Comparison of ENCODE assay signal across 19 cellular contexts in the genomic region with DNA sequence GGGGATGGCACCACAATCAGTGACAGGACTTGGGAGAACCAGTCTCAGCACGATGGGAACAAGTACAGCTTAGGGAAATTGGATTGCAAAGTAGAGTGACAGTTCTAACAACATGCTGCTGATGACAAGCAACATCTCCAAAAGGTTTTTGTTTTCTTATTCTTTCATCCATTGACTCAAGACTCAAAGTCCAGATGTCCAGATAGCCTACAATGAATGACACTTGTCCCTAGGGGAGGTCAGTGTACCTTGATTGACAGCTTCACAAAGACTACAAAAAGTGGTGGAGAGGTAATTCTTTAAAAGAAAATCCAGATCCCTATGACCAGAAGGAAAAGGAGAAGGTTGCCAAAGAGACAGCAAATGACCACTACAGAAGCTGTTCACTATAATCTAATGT.
DNase-seq lines count a peak whose midpoint lies in the region; ATAC-seq, FAIRE-seq and TF ChIP-seq lines count a peak whose summit lies in the region.
"Had no signal": no experiment of that assay in that cellular context is flagged by ENCODE, and none has a peak within 500 bp of the region (broad histone marks: within the 10 kb centered on the region; RNA-seq: fewer than 3 reads in every experiment).

No MANE protein-coding gene starts in this region.

- no peak overlapping the region for H2BK12ac ChIP-seq in neuronal stem cell (ENCODE audit: low read length)

- H3K4me1 ChIP-seq in HepG2 (ENCODE audit: insufficient read depth, low read length): peaks cover 16% of the 10 kb centered on the region
- no peaks in the 10 kb centered on the region for H3K4me1 ChIP-seq in right lobe of liver
- H3K4me1 ChIP-seq in ectodermal cell (ENCODE audit: control insufficient read depth, insufficient read depth, low read length): peaks cover 16% of the 10 kb centered on the region
- peaks cover 1 to 26% of the 10 kb centered on the region in 2 donors for H3K4me1 ChIP-seq in neuronal stem cell (ENCODE audit: control insufficient read depth in 2 of 2, insufficient read depth in 1 of 2, low read depth in 1 of 2, low read length in 2 of 2)
- no peaks in the 10 kb centered on the region for H3K4me1 ChIP-seq in uterus
- no peaks in the 10 kb centered on the region for H3K4me1 ChIP-seq in A673 (ENCODE audit: insufficient read depth, low read length, poor library complexity, severe bottlenecking)
- H3K4me1 ChIP-seq: BLaER1, Caco-2 had no signal

- H3K9me3 ChIP-seq in HepG2 (ENCODE audit: low read length) (no peaks in the 10 kb centered on the region), right lobe of liver (no peaks in the 10 kb centered on the region), ectodermal cell (ENCODE audit: control insufficient read depth, low read length) (no peaks in the 10 kb centered on the region), neuronal stem cell (replicated peaks in 1 of 2; ENCODE audit: control insufficient read depth in 2 of 2, insufficient read depth in 1 of 2, low read depth in 1 of 2, low read length in 2 of 2) (peaks cover 0 to 7% of the 10 kb centered on the region in 2 donors), uterus (no peaks in the 10 kb centered on the region), A673 (ENCODE audit: low read depth, low read length, poor library complexity, severe bottlenecking) (no peaks in the 10 kb centered on the region)
- H3K9me3 ChIP-seq: BLaER1, Caco-2 had no signal

- H3K36me3 ChIP-seq in HepG2 (replicated peaks in 1 of 2; ENCODE audit: control insufficient read depth in 1 of 2, insufficient read depth in 2 of 2, low read length in 2 of 2): no peaks in the 10 kb centered on the region
- H3K36me3 ChIP-seq in right lobe of liver: no peaks in the 10 kb centered on the region
- no peaks in the 10 kb centered on the region for H3K36me3 ChIP-seq in ectodermal cell (ENCODE audit: control insufficient read depth, insufficient read depth, low read length)
- H3K36me3 ChIP-seq in neuronal stem cell (replicated peaks in 1 of 2; ENCODE audit: control insufficient read depth in 2 of 2, insufficient read depth in 2 of 2, low read length in 2 of 2): no peaks in the 10 kb centered on the region
- H3K36me3 ChIP-seq in uterus: no peaks in the 10 kb centered on the region
- H3K36me3 ChIP-seq in A673 (ENCODE audit: insufficient read depth, low read length, poor library complexity, severe bottlenecking): no peaks in the 10 kb centered on the region
- H3K36me3 ChIP-seq: BLaER1 had no signal

- H2AK5ac ChIP-seq in neuronal stem cell (ENCODE audit: low read depth, low read length): no peak overlapping the region

- DNase-seq in HepG2 (ENCODE audit: low spot score) (peak; percentile 56), right lobe of liver (no peak), HuH-7 (ENCODE audit: low spot score) (peak; percentile 7), neuronal stem cell (ENCODE audit: low spot score) (peak; percentile 49), uterus (no peak), A673 (ENCODE audit: low spot score) (no peak), GM13976 (ENCODE audit: low spot score) (no peak)
- DNase-seq: Caco-2; CD4-positive, CD25-positive, alpha-beta regulatory T cell; CD8-positive, alpha-beta T cell; DMS153; DND-41; H7 had no signal

- H3K27me3 ChIP-seq in HepG2 (ENCODE audit: control insufficient read depth in 1 of 2, insufficient read depth in 2 of 2, low read length in 2 of 2): no peaks in the 10 kb centered on the region
- no peaks in the 10 kb centered on the region for H3K27me3 ChIP-seq in right lobe of liver
- no peaks in the 10 kb centered on the region for H3K27me3 ChIP-seq in ectodermal cell (ENCODE audit: control insufficient read depth, insufficient read depth, low read length, poor library complexity, severe bottlenecking)
- no peaks in the 10 kb centered on the region for H3K27me3 ChIP-seq in neuronal stem cell (ENCODE audit: control insufficient read depth in 3 of 3, insufficient read depth in 3 of 3, low read depth in 1 of 3, low read length in 3 of 3)
- H3K27me3 ChIP-seq in uterus: no peaks in the 10 kb centered on the region
- no peaks in the 10 kb centered on the region for H3K27me3 ChIP-seq in A673 (replicated peaks; ENCODE audit: insufficient read depth, low read depth, low read length, poor library complexity)
- H3K27me3 ChIP-seq: BLaER1 had no signal

- H3K79me1 ChIP-seq in neuronal stem cell (ENCODE audit: low read depth, low read length): no peaks in the 10 kb centered on the region

- H3K79me2 ChIP-seq in HepG2 (ENCODE audit: insufficient read depth, low read length): no peaks in the 10 kb centered on the region

- no peak overlapping the region for H3K4ac ChIP-seq in neuronal stem cell (ENCODE audit: low read length)

- peak in 1 of 2 experiments; percentile 49; a peak in 2 of 4 replicates for TF ChIP-seq EP300 in HepG2 (IDR thresholded peaks at IDR 0.05; ENCODE audit: low read depth in 2 of 2, low read length in 2 of 2)
- TF ChIP-seq EP300 in HepG2 (CRISPR knock-in tag; IDR thresholded peaks at IDR 0.05; ENCODE audit: borderline replicate concordance): no peak

- peak; percentile 80 for ATAC-seq in HepG2
- ATAC-seq in right lobe of liver: no peak
- ATAC-seq: CD8-positive, alpha-beta T cell had no signal

- TF ChIP-seq CTCF in HepG2 (CRISPR knock-in tag; IDR thresholded peaks at IDR 0.05) (no peak), right lobe of liver (IDR thresholded peaks at IDR 0.05) (no peak), uterus (IDR thresholded peaks at IDR 0.05) (no peak), A673 (conservative IDR thresholded peaks at IDR 0.05; ENCODE audit: low read depth, low read length) (no peak), GM13976 (IDR thresholded peaks at IDR 0.05; ENCODE audit: borderline replicate concordance, control extremely low read depth, extremely low read depth, insufficient read depth, missing control alignments) (no peak)

- H3K18ac ChIP-seq in neuronal stem cell (ENCODE audit: low read length): no peak overlapping the region

- no peak for TF ChIP-seq RAD21 in HepG2 (CRISPR knock-in tag; IDR thresholded peaks at IDR 0.05)

- BruUV-seq in HepG2 (replicated peaks; lab: Mats Ljungman, UMichigan) (no TSS peak), A673 (replicated peaks; lab: Mats Ljungman, UMichigan) (no TSS peak)

- no peak overlapping the region for H2AFZ ChIP-seq in HepG2 (ENCODE audit: low read length)
- H2AFZ ChIP-seq in neuronal stem cell (ENCODE audit: low read length): no peak overlapping the region

- H3K4me3 ChIP-seq in HepG2 (replicated peaks in 1 of 3; ENCODE audit: insufficient read depth in 1 of 3, low read depth in 2 of 3, low read length in 3 of 3) (no peak overlapping the region; a peak in 1 of 6 replicates), right lobe of liver (no peak overlapping the region), ectodermal cell (ENCODE audit: insufficient read depth, low read depth, low read length) (no peak overlapping the region), neuronal stem cell (ENCODE audit: low read length in 2 of 2) (no peak overlapping the region), uterus (no peak overlapping the region), A673 (ENCODE audit: low read depth, low read length, poor library complexity, severe bottlenecking) (no peak overlapping the region)
- H3K4me3 ChIP-seq: BLaER1 had no signal

- POLR2A ChIA-PET in HepG2 (lab: Yijun Ruan, JAX): no interaction called here
- POLR2A ChIA-PET in A673 (lab: Charles Lee; ENCODE audit: low non-redundant PET): no interaction called here

- FAIRE-seq in HepG2 (lab: Jason Lieb, UNC): peak; percentile 21
- FAIRE-seq: G401.6, GM12892, H1 had no signal

- in situ Hi-C loops in HepG2 (cut with HindIII; ENCODE audit: extremely low pct_ligation_motif_present, low pct_unique_long_range_greater_than_20kb): no loop called here
- in situ Hi-C loops in GM13976 (cut with MboI; ENCODE audit: low sequenced_read_pairs, unreplicated experiment): no loop called here

- no peak overlapping the region for H2BK15ac ChIP-seq in neuronal stem cell (ENCODE audit: low read length)

- no peak overlapping the region for H2BK5ac ChIP-seq in neuronal stem cell (ENCODE audit: low read length)

- H4K8ac ChIP-seq in neuronal stem cell (ENCODE audit: low read depth, low read length): no peak overlapping the region

- H3K4me2 ChIP-seq in HepG2 (ENCODE audit: low read depth, low read length) (no peak overlapping the region), neuronal stem cell (ENCODE audit: insufficient read depth, low read length, poor library complexity, severe bottlenecking) (no peak overlapping the region)
- H3K4me2 ChIP-seq: BLaER1 had no signal

- no peak overlapping the region for H3K14ac ChIP-seq in neuronal stem cell (ENCODE audit: low read length)

- WGBS in HepG2 (ENCODE audit: low lambda C conversion rate): 0% methylated on average over 1 of the region's 1 CpG
- WGBS in right lobe of liver (ENCODE audit: insufficient coverage, low coverage, low lambda C conversion rate, missing lambda C conversion rate): 64% methylated on average over 1 of the region's 1 CpG
- 10 to 24% methylated on average over 1 of the region's 1 CpG for WGBS in ectodermal cell, 2 experiments
- WGBS in neuronal stem cell (ENCODE audit: extremely low coverage in 2 of 2, insufficient read length in 2 of 2, insufficient replicate concordance in 1 of 2), 2 donors: no CpG with 5 or more reads among the region's 1 CpG

- intact Hi-C loops in HepG2 (cut with micrococcal nuclease; ENCODE audit: unreplicated experiment): loop anchor here (5.0 kb wide), 1 partner anchor 55 kb away; no protein-coding TSS in a partner anchor
- intact Hi-C loops in right lobe of liver (cut with DNase I): no loop called here
- intact Hi-C loops in uterus (cut with DNase I; ENCODE audit: low total_unique reads): no loop called here
- intact Hi-C loops in A673 (cut with micrococcal nuclease; ENCODE audit: unreplicated experiment): no loop called here

- H3K27ac ChIP-seq in HepG2 (ENCODE audit: extremely low read length, insufficient read depth, low read length) (no peak overlapping the region), right lobe of liver (no peak overlapping the region), ectodermal cell (ENCODE audit: insufficient read depth, low read depth, low read length, poor library complexity, severe bottlenecking) (peak overlapping the region; percentile 9), neuronal stem cell (replicated peaks; ENCODE audit: low read length) (no peak overlapping the region), uterus (no peak overlapping the region), A673 (ENCODE audit: low read depth, low read length, poor library complexity, severe bottlenecking) (no peak overlapping the region)
- H3K27ac ChIP-seq: BLaER1, C4-2B had no signal

- no peak overlapping the region for H3K9ac ChIP-seq in HepG2 (ENCODE audit: insufficient read depth, low read depth, low read length)
- H3K9ac ChIP-seq in neuronal stem cell (ENCODE audit: low read depth, low read length, poor library complexity): no peak overlapping the region
- H3K9ac ChIP-seq: BLaER1 had no signal

- no peaks in the 10 kb centered on the region for H4K20me1 ChIP-seq in HepG2 (ENCODE audit: insufficient read depth, low read length)
- H4K20me1 ChIP-seq: BLaER1 had no signal

- CTCF ChIA-PET in HepG2 (lab: Yijun Ruan, JAX; ENCODE audit: low intra/inter-chr PET ratio, low total read pairs): no interaction called here
- CTCF ChIA-PET in A673 (lab: Charles Lee): no interaction called here

- H2BK120ac ChIP-seq in neuronal stem cell (ENCODE audit: low read depth, low read length): no peak overlapping the region

- no peak overlapping the region for H3K23ac ChIP-seq in neuronal stem cell (ENCODE audit: low read depth, low read length, poor library complexity)

- TF ChIP-seq POLR2A in HepG2 (IDR thresholded peaks at IDR 0.05; ENCODE audit: insufficient read depth in 1 of 2, low read depth in 2 of 2, low read length in 2 of 2) (no peak), right lobe of liver (IDR thresholded peaks at IDR 0.05) (no peak), uterus (IDR thresholded peaks at IDR 0.05) (no peak)

- H4K91ac ChIP-seq in neuronal stem cell (ENCODE audit: low read depth, low read length, poor library complexity): no peak overlapping the region

Comparison
In these comparisons a context has a peak if more than half of its experiments do, and no peak if none do; other contexts are left out.
1. DNase-seq: peak in HepG2 (single experiment), HuH-7 (single experiment) and neuronal stem cell (single experiment); none in right lobe of liver (0 of 3), uterus (0 of 2), A673 (single experiment) and GM13976 (single experiment).